ENCODE assay signal across 15 cellular contexts in genomic region chr1:47002211-47002610, GRCh38. TPM values are rescaled to one million over a fixed set of nuclear protein-coding genes. Genes with fewer than 3 reads are reported as not detected.
DNase-seq lines count a peak whose midpoint lies in the region; ATAC-seq and TF ChIP-seq lines count a peak whose summit lies in the region.
"Had no signal": no experiment of that assay in that cellular context is flagged by ENCODE, and none has a peak within 500 bp of the region (broad histone marks: within the 10 kb centered on the region; RNA-seq: fewer than 3 reads in every experiment).

No MANE protein-coding gene starts in this region.

- H2BK12ac ChIP-seq in trophoblast cell (ENCODE audit: low read length): no peak overlapping the region

- no peak overlapping the region for H2BK120ac ChIP-seq in trophoblast cell (ENCODE audit: insufficient read depth, low read length, poor library complexity)

- H3K23ac ChIP-seq in trophoblast cell (ENCODE audit: low read length): no peak overlapping the region

- H3K79me1 ChIP-seq in trophoblast cell (ENCODE audit: low read length): no peaks in the 10 kb centered on the region

- H3K36me3 ChIP-seq in HCT116 (ENCODE audit: control insufficient read depth in 1 of 2, insufficient read depth in 2 of 2, low read length in 2 of 2): no peaks in the 10 kb centered on the region
- no peaks in the 10 kb centered on the region for H3K36me3 ChIP-seq in SK-N-SH (replicated peaks in 1 of 2; ENCODE audit: control insufficient read depth in 1 of 2, insufficient read depth in 2 of 2, low read length in 1 of 2)
- H3K36me3 ChIP-seq in trophoblast cell (ENCODE audit: control insufficient read depth in 1 of 2, insufficient read depth in 2 of 2, low read length in 2 of 2): no peaks in the 10 kb centered on the region

- DNase-seq in HCT116 (ENCODE audit: low read depth, low spot score) (no peak), SK-N-SH (no peak), foreskin keratinocyte (no peak), T1000 (lab: John Stamatoyannopoulos, UW) (no peak), NOMO-1 treated with dmso at 0.1 percent for 144 hours (lab: John Stamatoyannopoulos, UW; ENCODE audit: unreplicated experiment) (no peak), trophoblast cell (no peak)
- DNase-seq in activated CD4-positive, alpha-beta T cell treated with anti-CD3 and anti-CD28 coated beads, Interleukin-2, amount 10 ng/mL, durations not matched to agents 24 days and 14 days: no peak
- DNase-seq: effector memory CD8-positive, alpha-beta T cell; naive B cell; NCI-H2081; stimulated activated CD4-positive, alpha-beta T cell treated with anti-CD3 and anti-CD28 coated beads, Interleukin-15, amount 100 ng/mL, for 24 hours had no signal

- H3K9me3 Mint-ChIP-seq in activated CD4-positive, alpha-beta T cell treated with anti-CD3 and anti-CD28 coated beads, Interleukin-2, amount 10 ng/mL, durations not matched to agents 24 days and 14 days: no peaks in the 10 kb centered on the region
- H3K9me3 Mint-ChIP-seq: effector memory CD8-positive, alpha-beta T cell; stimulated activated memory B cell treated with anti-CD40 and anti-IgM and Interleukin-4, amounts not matched to agents 10 μg/mL and 1 μg/mL and 100 μg/mL, for 72 hours had no signal

- no peak overlapping the region for H3K14ac ChIP-seq in trophoblast cell (ENCODE audit: low read length)

- CTCF ChIA-PET in HCT116 (lab: Charles Lee): interaction anchor here (1.0 to 1.5 kb wide), 2 partner anchors 18 to 278 kb away, joined by 3 to 7 read pairs; no protein-coding TSS in a partner anchor
- CTCF ChIA-PET in SK-N-SH (lab: Yijun Ruan, JAX): interaction anchor here (1.1 kb wide), 1 partner anchor 11 kb away, joined by 3 read pairs; no protein-coding TSS in a partner anchor

- no peak overlapping the region for H4K91ac ChIP-seq in trophoblast cell (ENCODE audit: low read depth, low read length)

- intact Hi-C loops in HCT116 (cut with micrococcal nuclease): no loop called here
- intact Hi-C loops in activated CD4-positive, alpha-beta T cell treated with anti-CD3 and anti-CD28 coated beads, Interleukin-2, amount 10 ng/mL, durations not matched to agents 24 days and 14 days (cut with micrococcal nuclease): no loop called here

- H3K9me3 ChIP-seq in HCT116 (ENCODE audit: control insufficient read depth in 1 of 2, insufficient read depth in 1 of 2, low read depth in 1 of 2, low read length in 2 of 2) (no peaks in the 10 kb centered on the region), SK-N-SH (no peaks in the 10 kb centered on the region), trophoblast cell (ENCODE audit: insufficient read depth, low read depth, low read length) (peaks cover 6% of the 10 kb centered on the region)

- H3K4me1 Mint-ChIP-seq in activated CD4-positive, alpha-beta T cell treated with anti-CD3 and anti-CD28 coated beads, Interleukin-2, amount 10 ng/mL, durations not matched to agents 24 days and 14 days: no peaks in the 10 kb centered on the region
- H3K4me1 Mint-ChIP-seq: CD14-positive monocyte; naive B cell; stimulated activated memory B cell treated with anti-CD40 and anti-IgM and Interleukin-4, amounts not matched to agents 10 μg/mL and 1 μg/mL and 100 μg/mL, for 72 hours had no signal

- no peak overlapping the region for H3K27ac Mint-ChIP-seq in activated CD4-positive, alpha-beta T cell treated with anti-CD3 and anti-CD28 coated beads, Interleukin-2, amount 10 ng/mL, durations not matched to agents 24 days and 14 days
- H3K27ac Mint-ChIP-seq: CD14-positive monocyte; effector memory CD8-positive, alpha-beta T cell; naive B cell; stimulated activated memory B cell treated with anti-CD40 and anti-IgM and Interleukin-4, amounts not matched to agents 10 μg/mL and 1 μg/mL and 100 μg/mL, for 72 hours had no signal

- H3K27ac ChIP-seq in C4-2B: no peak overlapping the region
- H3K27ac ChIP-seq in HCT116 (ENCODE audit: low read depth, low read length): no peak overlapping the region
- no peak overlapping the region for H3K27ac ChIP-seq in SK-N-SH (ENCODE audit: low read depth in 2 of 2, low read length in 1 of 2)
- H3K27ac ChIP-seq in foreskin keratinocyte: no peak overlapping the region
- no peak overlapping the region for H3K27ac ChIP-seq in trophoblast cell (ENCODE audit: low read depth, low read length)

- H3K9ac ChIP-seq in HCT116 (ENCODE audit: low read length) (no peak overlapping the region), SK-N-SH (no peak overlapping the region), trophoblast cell (ENCODE audit: low read length) (no peak overlapping the region)

- H4K12ac ChIP-seq in trophoblast cell (ENCODE audit: low read depth, low read length): no peak overlapping the region

- H3K36me3 Mint-ChIP-seq in activated CD4-positive, alpha-beta T cell treated with anti-CD3 and anti-CD28 coated beads, Interleukin-2, amount 10 ng/mL, durations not matched to agents 24 days and 14 days (ENCODE audit: low read depth): no peaks in the 10 kb centered on the region
- H3K36me3 Mint-ChIP-seq: CD14-positive monocyte; naive B cell; stimulated activated memory B cell treated with anti-CD40 and anti-IgM and Interleukin-4, amounts not matched to agents 10 μg/mL and 1 μg/mL and 100 μg/mL, for 72 hours had no signal

- RAD21 ChIA-PET in HCT116 (lab: Charles Lee; ENCODE audit: low non-redundant PET in 1 of 2, low total read pairs in 2 of 2, uncharacterized antibody in 2 of 2, unreplicated experiment in 2 of 2): interaction anchor here in 1 of 2 experiments (0.8 kb wide), 1 partner anchor 255 kb away, joined by 3 read pairs; no protein-coding TSS in a partner anchor

- H2AK5ac ChIP-seq in trophoblast cell (ENCODE audit: low read length): no peak overlapping the region

- no TSS peak for BruUV-seq in HCT116 (replicated peaks; lab: Mats Ljungman, UMichigan)

- H4K20me1 ChIP-seq in HCT116 (ENCODE audit: insufficient read depth) (no peaks in the 10 kb centered on the region), SK-N-SH (ENCODE audit: insufficient read depth) (no peaks in the 10 kb centered on the region)

- H3K4me3 ChIP-seq in HCT116 (replicated peaks in 1 of 2; ENCODE audit: low read depth in 1 of 2, low read length in 2 of 2) (no peak overlapping the region), SK-N-SH (ENCODE audit: low read depth in 2 of 2, low read length in 1 of 2) (no peak overlapping the region; a peak in 1 of 4 replicates), trophoblast cell (ENCODE audit: low read depth, low read length) (no peak overlapping the region)

- H3K4me2 ChIP-seq in HCT116 (ENCODE audit: low read length) (no peak overlapping the region), SK-N-SH (no peak overlapping the region), trophoblast cell (ENCODE audit: low read length) (no peak overlapping the region)

- H3K4ac ChIP-seq in trophoblast cell (ENCODE audit: low read depth, low read length): no peak overlapping the region

- H3K4me3 Mint-ChIP-seq in activated CD4-positive, alpha-beta T cell treated with anti-CD3 and anti-CD28 coated beads, Interleukin-2, amount 10 ng/mL, durations not matched to agents 24 days and 14 days: no peak overlapping the region
- H3K4me3 Mint-ChIP-seq: CD14-positive monocyte; effector memory CD8-positive, alpha-beta T cell; naive B cell; stimulated activated memory B cell treated with anti-CD40 and anti-IgM and Interleukin-4, amounts not matched to agents 10 μg/mL and 1 μg/mL and 100 μg/mL, for 72 hours had no signal

- H3K27me3 ChIP-seq in HCT116 (ENCODE audit: insufficient read depth, low read length): peaks cover 9% of the 10 kb centered on the region
- H3K27me3 ChIP-seq in SK-N-SH (ENCODE audit: insufficient read depth): no peaks in the 10 kb centered on the region; the same call in 1 of the 2 replicates
- H3K27me3 ChIP-seq in foreskin keratinocyte: peaks cover 1% of the 10 kb centered on the region
- no peaks in the 10 kb centered on the region for H3K27me3 ChIP-seq in trophoblast cell (ENCODE audit: insufficient read depth, low read length)

- TF ChIP-seq RAD21 in HCT116 (IDR thresholded peaks at IDR 0.05; ENCODE audit: low read depth) (peak; percentile 19; the same call in 1 of the 2 replicates), SK-N-SH (IDR thresholded peaks at IDR 0.05; ENCODE audit: low read length) (0 out of 2 replicates have a peak, but pooled peaks have one; percentile 11)

- H2AFZ ChIP-seq in HCT116 (ENCODE audit: low read depth, low read length, poor library complexity, severe bottlenecking) (no peak overlapping the region), SK-N-SH (ENCODE audit: low read depth) (no peak overlapping the region), trophoblast cell (ENCODE audit: insufficient read depth, low read length, poor library complexity) (no peak overlapping the region)

- TF ChIP-seq CTCF in C4-2B (conservative IDR thresholded peaks at IDR 0.05) (peak; percentile 73), HCT116 (IDR thresholded peaks at IDR 0.05 in 2 of 3, conservative IDR thresholded peaks at IDR 0.05 in 1 of 3; ENCODE audit: borderline replicate concordance in 1 of 3, insufficient read depth in 1 of 3, low read depth in 2 of 3, low read length in 2 of 3) (peak; percentile 14 to 59 (median 56); a peak in 5 of 6 replicates), SK-N-SH (IDR thresholded peaks at IDR 0.05) (peak; percentile 47), foreskin keratinocyte (conservative IDR thresholded peaks at IDR 0.05) (peak; percentile 60)

- no peak for TF ChIP-seq POLR2A in HCT116 (IDR thresholded peaks at IDR 0.05; ENCODE audit: borderline replicate concordance, extremely low read depth, insufficient read depth, insufficient read length)

- TF ChIP-seq EP300 in SK-N-SH (IDR thresholded peaks at IDR 0.05; ENCODE audit: borderline replicate concordance in 1 of 2, low read depth in 1 of 2, low read length in 1 of 2): no peak

- H3K27me3 Mint-ChIP-seq in activated CD4-positive, alpha-beta T cell treated with anti-CD3 and anti-CD28 coated beads, Interleukin-2, amount 10 ng/mL, durations not matched to agents 24 days and 14 days: peaks cover 18% of the 10 kb centered on the region

- H3K18ac ChIP-seq in trophoblast cell (ENCODE audit: low read length): no peak overlapping the region

- no peak overlapping the region for H4K8ac ChIP-seq in trophoblast cell (ENCODE audit: low read depth, low read length)

- POLR2A ChIA-PET in HCT116 (lab: Charles Lee) (no interaction called here), SK-N-SH (lab: Yijun Ruan, JAX) (no interaction called here)

- no peak overlapping the region for H2BK5ac ChIP-seq in trophoblast cell (ENCODE audit: low read depth, low read length, poor library complexity)

- H3K79me2 ChIP-seq in HCT116 (ENCODE audit: insufficient read depth, low read length) (no peaks in the 10 kb centered on the region), SK-N-SH (ENCODE audit: insufficient read depth) (no peaks in the 10 kb centered on the region), trophoblast cell (ENCODE audit: control insufficient read depth, insufficient read depth, low read length, poor library complexity) (no peaks in the 10 kb centered on the region)

- WGBS in SK-N-SH (ENCODE audit: low lambda C conversion rate): 3% methylated on average over 1 of the region's 1 CpG
- WGBS in trophoblast cell (ENCODE audit: extremely low coverage, insufficient coverage, insufficient read length): no CpG with 5 or more reads among the region's 1 CpG

- H3K9me2 ChIP-seq in HCT116 (ENCODE audit: insufficient read depth) (no peaks in the 10 kb centered on the region), SK-N-SH (no peaks in the 10 kb centered on the region)

- H3K4me1 ChIP-seq in HCT116 (ENCODE audit: control insufficient read depth in 1 of 2, insufficient read depth in 2 of 2, low read length in 2 of 2): peaks cover 0 to 4% of the 10 kb centered on the region in 2 experiments; a peak in 1 of 4 replicates
- no peaks in the 10 kb centered on the region for H3K4me1 ChIP-seq in SK-N-SH (ENCODE audit: control insufficient read depth in 1 of 2, insufficient read depth in 2 of 2, low read depth in 1 of 2, low read length in 1 of 2)
- H3K4me1 ChIP-seq in foreskin keratinocyte: no peaks in the 10 kb centered on the region
- H3K4me1 ChIP-seq in trophoblast cell (ENCODE audit: control insufficient read depth in 1 of 2, insufficient read depth in 2 of 2, low read length in 2 of 2): no peaks in the 10 kb centered on the region

- ATAC-seq in HCT116 (peak; percentile 69), foreskin keratinocyte (peak; percentile 36)
- ATAC-seq: effector memory CD8-positive, alpha-beta T cell; stimulated activated memory B cell treated with anti-CD40 and anti-IgM and Interleukin-4, amounts not matched to agents 10 μg/mL and 1 μg/mL and 100 μg/mL, for 72 hours had no signal

- H3F3A ChIP-seq in SK-N-SH (replicated peaks; ENCODE audit: insufficient read depth): no peaks in the 10 kb centered on the region

RNA-seq across cellular contexts. Expression of gene CYP4X1, which starts 21.3 kb away (rescaled TPM):
- not detected for total RNA-seq in HCT116 (2021; ENCODE audit: unreplicated experiment)
- polyA plus RNA-seq in HCT116 (2012): not detected in 2 replicates
- polyA plus RNA-seq in SK-N-SH (2012; rRNA removed): 0.67 and 0.88 TPM in 2 replicates
- polyA plus RNA-seq in SK-N-SH (2012; cell fraction: cytosol; rRNA removed): 0.68 and 0.81 TPM in 2 replicates
- polyA plus RNA-seq in SK-N-SH (2012; cell fraction: nucleus; rRNA removed): 0.32 and 0.64 TPM in 2 replicates
- total RNA-seq in foreskin keratinocyte: 0.07 TPM in 1 of 2 replicates, not detected in the other
- polyA plus RNA-seq in foreskin keratinocyte: 0.06 and 0.14 TPM in 2 replicates
- polyA plus RNA-seq in trophoblast cell (2013): not detected in 2 replicates
- total RNA-seq in activated CD4-positive, alpha-beta T cell treated with anti-CD3 and anti-CD28 coated beads, Interleukin-2, amount 10 ng/mL, durations not matched to agents 24 days and 14 days: not detected in 2 replicates
- total RNA-seq: activated CD8-positive, alpha-beta memory T cell treated with anti-CD3 and anti-CD28 coated beads for 36 hours had no signal
- polyA plus RNA-seq: CD14-positive monocyte had no signal
